1 cellular context compared by ENCODE assay signal in the genomic region with DNA sequence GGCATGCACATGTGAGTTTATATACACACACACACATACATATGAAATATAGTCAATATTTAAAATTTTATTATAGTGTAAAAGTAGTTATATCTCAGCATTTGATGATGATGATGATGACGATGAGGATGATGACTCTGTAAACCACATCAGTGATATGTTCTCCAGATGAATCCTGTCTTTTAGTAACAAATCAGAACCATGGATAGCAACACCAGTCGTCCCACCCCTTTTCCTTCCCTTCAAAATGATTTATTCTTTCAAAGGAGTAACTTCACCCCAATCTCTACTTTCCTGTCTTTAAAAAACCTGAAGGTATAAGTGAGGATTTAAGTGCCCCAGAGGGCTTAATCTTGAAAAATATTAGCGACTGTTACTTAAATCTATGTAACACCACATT.
A peak's percentile ranks its signal among the peaks of the same experiment; 100 is the strongest.
TF ChIP-seq lines count a peak whose summit lies in the region.

No MANE protein-coding gene starts in this region.

TF ChIP-seq in GM23338, 12 proteins besides CTCF, POLR2A, EP300 and RAD21:
- TF ChIP-seq, protein P1, sequence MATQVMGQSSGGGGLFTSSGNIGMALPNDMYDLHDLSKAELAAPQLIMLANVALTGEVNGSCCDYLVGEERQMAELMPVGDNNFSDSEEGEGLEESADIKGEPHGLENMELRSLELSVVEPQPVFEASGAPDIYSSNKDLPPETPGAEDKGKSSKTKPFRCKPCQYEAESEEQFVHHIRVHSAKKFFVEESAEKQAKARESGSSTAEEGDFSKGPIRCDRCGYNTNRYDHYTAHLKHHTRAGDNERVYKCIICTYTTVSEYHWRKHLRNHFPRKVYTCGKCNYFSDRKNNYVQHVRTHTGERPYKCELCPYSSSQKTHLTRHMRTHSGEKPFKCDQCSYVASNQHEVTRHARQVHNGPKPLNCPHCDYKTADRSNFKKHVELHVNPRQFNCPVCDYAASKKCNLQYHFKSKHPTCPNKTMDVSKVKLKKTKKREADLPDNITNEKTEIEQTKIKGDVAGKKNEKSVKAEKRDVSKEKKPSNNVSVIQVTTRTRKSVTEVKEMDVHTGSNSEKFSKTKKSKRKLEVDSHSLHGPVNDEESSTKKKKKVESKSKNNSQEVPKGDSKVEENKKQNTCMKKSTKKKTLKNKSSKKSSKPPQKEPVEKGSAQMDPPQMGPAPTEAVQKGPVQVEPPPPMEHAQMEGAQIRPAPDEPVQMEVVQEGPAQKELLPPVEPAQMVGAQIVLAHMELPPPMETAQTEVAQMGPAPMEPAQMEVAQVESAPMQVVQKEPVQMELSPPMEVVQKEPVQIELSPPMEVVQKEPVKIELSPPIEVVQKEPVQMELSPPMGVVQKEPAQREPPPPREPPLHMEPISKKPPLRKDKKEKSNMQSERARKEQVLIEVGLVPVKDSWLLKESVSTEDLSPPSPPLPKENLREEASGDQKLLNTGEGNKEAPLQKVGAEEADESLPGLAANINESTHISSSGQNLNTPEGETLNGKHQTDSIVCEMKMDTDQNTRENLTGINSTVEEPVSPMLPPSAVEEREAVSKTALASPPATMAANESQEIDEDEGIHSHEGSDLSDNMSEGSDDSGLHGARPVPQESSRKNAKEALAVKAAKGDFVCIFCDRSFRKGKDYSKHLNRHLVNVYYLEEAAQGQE (IDR thresholded peaks at IDR 0.05; ENCODE audit: unreplicated experiment) = peak; percentile 80
- no peak for TF ChIP-seq POLR2AphosphoS5 (IDR thresholded peaks at IDR 0.05; ENCODE audit: low read depth)
